8 cellular contexts compared by ENCODE assay signal in genomic region chr11:86608251-86608799, GRCh38.
DNase-seq lines count a peak whose midpoint lies in the region; ATAC-seq and TF ChIP-seq lines count a peak whose summit lies in the region.

No MANE protein-coding gene starts in this region.

- H3K27me3 ChIP-seq in PC-9 (ENCODE audit: insufficient read depth, low read depth), result no peaks in the 10 kb centered on the region

- H3K4me2 ChIP-seq in PC-9, result 0 out of 2 replicates have a peak overlapping the region, but pooled peaks have one; percentile 1

- H3K4me1 Mint-ChIP-seq in brain, result peaks cover 20% of the 10 kb centered on the region

- no peaks in the 10 kb centered on the region for H3K36me3 ChIP-seq in PC-9 (ENCODE audit: low read depth)

- peaks cover 22% of the 10 kb centered on the region for H3K4me1 ChIP-seq in PC-9 (replicated peaks; ENCODE audit: insufficient read depth)

- no peaks in the 10 kb centered on the region for H3K36me3 Mint-ChIP-seq in brain

- POLR2A ChIA-PET in PC-9 (lab: Charles Lee; ENCODE audit: unreplicated experiment), result interaction anchor here (0.6 kb wide), 1 partner anchor 111 kb away, joined by 10 read pairs; no protein-coding TSS in a partner anchor

- H3F3A ChIP-seq in PC-9 (ENCODE audit: insufficient read depth, low read depth), result peaks cover 18% of the 10 kb centered on the region

- H3K9me3 ChIP-seq in PC-9 (ENCODE audit: insufficient read depth, low read depth), result no peaks in the 10 kb centered on the region; the same call in 1 of the 2 replicates

- peak; percentile 96 for ATAC-seq in GM21447 (IDR thresholded peaks at IDR 0.05; ENCODE audit: unreplicated experiment)

- no peak overlapping the region for H2AFZ ChIP-seq in PC-9

- H3K4me3 ChIP-seq in PC-9, result no peak overlapping the region

- H3K79me2 ChIP-seq in PC-9 (ENCODE audit: low read depth), result peaks cover 4% of the 10 kb centered on the region; the same call in 1 of the 2 replicates

- H3K9me2 ChIP-seq in PC-9 (ENCODE audit: insufficient read depth), result no peaks in the 10 kb centered on the region

- H3K9me3 Mint-ChIP-seq in brain, result peaks cover 0 to 10% (median 8%) of the 10 kb centered on the region in 5 experiments

- peak overlapping the region in 3 of 5 experiments; percentile 46 to 83 (median 78) for H3K27ac Mint-ChIP-seq in brain

- DNase-seq in NCI-H2196 (lab: John Stamatoyannopoulos, UW; ENCODE audit: unreplicated experiment) (peak; percentile 54), NCI-H2196 treated with DMSO at 0.1 percent for 48 hours (lab: John Stamatoyannopoulos, UW; ENCODE audit: unreplicated experiment) (no peak), HK-2 (ENCODE audit: unreplicated experiment) (peak; percentile 41), PC-9 (peak; percentile 72 to 73), islet precursor cell (peak; percentile 81)
- peak; percentile 42 to 51 for DNase-seq in stimulated activated CD4-positive, alpha-beta T cell treated with anti-CD3 and anti-CD28 coated beads, Interleukin-2, amount 100 ng/mL, for 24 hours

- no TSS peak for BruUV-seq in PC-9 (replicated peaks; lab: Mats Ljungman, UMichigan)

- TF ChIP-seq CTCF in PC-9 (conservative IDR thresholded peaks at IDR 0.05) (peak; percentile 96), brain (conservative IDR thresholded peaks at IDR 0.05) (peak; percentile 94 to 99)

- CTCF ChIA-PET in PC-9 (lab: Charles Lee), result interaction anchor here (0.5 to 0.6 kb wide), 3 partner anchors 58 to 257 kb away, joined by 3 read pairs; no protein-coding TSS in a partner anchor

- H3K27me3 Mint-ChIP-seq in brain, result peaks cover 7% of the 10 kb centered on the region

- intact Hi-C loops in PC-9 (cut with micrococcal nuclease; ENCODE audit: unreplicated experiment), result loop anchor here (1.0 to 5.0 kb wide), 7 partner anchors 84 to 309 kb away; partner anchors contain the start of gene PRSS23

- H3K27ac ChIP-seq in PC-9, result no peak overlapping the region

- H3K4me3 Mint-ChIP-seq in brain, result peak overlapping the region in 2 of 5 experiments; percentile 15 to 54

- H4K20me1 ChIP-seq in PC-9 (ENCODE audit: insufficient read depth), result no peaks in the 10 kb centered on the region
